1 cellular context compared by ENCODE assay signal in the genomic region with DNA sequence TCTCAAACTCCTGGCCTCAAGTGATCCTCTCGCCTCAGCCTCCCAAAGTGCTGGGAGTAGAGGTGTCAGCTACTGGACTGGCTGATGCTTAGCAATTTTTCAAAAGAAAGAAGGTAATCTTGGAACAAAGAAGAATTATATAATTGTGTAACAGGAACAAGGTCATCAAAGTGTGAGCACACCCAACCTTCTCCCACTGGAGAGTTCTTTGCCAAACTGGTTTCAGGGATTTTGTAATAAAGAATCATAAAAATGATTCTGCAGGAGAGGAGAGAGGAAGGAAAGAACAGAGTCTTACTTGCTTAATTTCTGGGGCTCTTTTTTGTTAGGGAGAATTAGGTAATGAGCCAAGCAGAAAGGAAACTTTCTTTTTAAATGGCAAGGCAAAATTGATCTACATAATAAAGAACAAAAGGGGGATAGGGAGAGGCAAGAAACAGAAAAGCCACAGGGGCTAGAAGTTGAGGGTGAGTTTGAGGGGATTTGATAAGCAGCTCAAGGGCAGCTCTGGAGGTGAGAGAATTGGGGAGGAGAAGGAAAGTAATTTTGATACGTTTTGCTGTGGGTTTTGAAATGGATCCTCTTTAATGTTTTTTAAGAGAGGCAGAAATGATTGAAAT.
TF ChIP-seq lines count a peak whose summit lies in the region.

No MANE protein-coding gene starts in this region.

TF ChIP-seq in H1, 55 proteins besides CTCF, POLR2A, EP300 and RAD21:
- TF ChIP-seq SIN3A (conservative IDR thresholded peaks at IDR 0.05 in 1 of 2, IDR thresholded peaks at IDR 0.05 in 1 of 2; ENCODE audit: low read depth in 1 of 2, low read length in 2 of 2) (no peak), KDM1A (IDR thresholded peaks at IDR 0.05; ENCODE audit: borderline replicate concordance, low read length) (no peak), SUZ12 (IDR thresholded peaks at IDR 0.05; ENCODE audit: low read length) (no peak), BACH1 (IDR thresholded peaks at IDR 0.05; ENCODE audit: low read length) (no peak), CEBPB (IDR thresholded peaks at IDR 0.05; ENCODE audit: low read depth, low read length) (0 out of 2 replicates have a peak, but pooled peaks have one; percentile 12), CHD2 (IDR thresholded peaks at IDR 0.05; ENCODE audit: low read length) (no peak), KDM4A (IDR thresholded peaks at IDR 0.05; ENCODE audit: low read depth, low read length, severe bottlenecking) (no peak), CBX5 (IDR thresholded peaks at IDR 0.05; ENCODE audit: low read depth, low read length) (no peak), CTBP2 (IDR thresholded peaks at IDR 0.05; ENCODE audit: borderline replicate concordance, insufficient read depth, insufficient read length, low read length) (no peak), CHD7 (IDR thresholded peaks at IDR 0.05; ENCODE audit: insufficient replicate concordance, low read length) (peak; percentile 78)
